Comparison of ENCODE assay signal across 11 cellular contexts in the genomic region with DNA sequence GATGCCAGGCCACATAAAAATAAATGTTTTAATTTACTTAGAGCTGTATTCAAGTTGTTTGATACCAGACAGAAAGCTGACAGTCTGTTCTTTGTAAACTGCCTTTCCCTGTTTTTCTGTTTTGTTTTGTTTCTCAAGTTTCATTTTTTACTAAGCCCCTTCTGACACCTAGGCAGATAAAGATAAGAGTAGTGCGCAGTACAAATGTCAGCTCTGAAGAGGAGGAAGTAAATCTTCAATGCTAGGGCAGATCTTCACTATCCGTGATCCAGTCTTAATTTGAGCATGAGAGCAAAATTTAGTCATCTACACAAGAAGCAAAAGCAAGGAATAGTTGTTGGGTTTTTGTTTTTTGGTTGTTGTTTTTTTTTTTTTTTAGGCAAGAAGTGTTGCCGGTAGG. TPM values are rescaled to one million over a fixed set of nuclear protein-coding genes. Genes with fewer than 3 reads are reported as not detected.
DNase-seq lines count a peak whose midpoint lies in the region; ATAC-seq and TF ChIP-seq lines count a peak whose summit lies in the region.
"Had no signal": no experiment of that assay in that cellular context is flagged by ENCODE, and none has a peak within 500 bp of the region (broad histone marks: within the 10 kb centered on the region; RNA-seq: fewer than 3 reads in every experiment).

No MANE protein-coding gene starts in this region.

- DNase-seq in activated naive CD4-positive, alpha-beta T cell (lab: John Stamatoyannopoulos, UW): no peak
- DNase-seq in WTC11 (ENCODE audit: low spot score): no peak
- DNase-seq in tibial nerve (ENCODE audit: low spot score in 2 of 2): no peak
- no peak for DNase-seq in NCI-H2029 (lab: John Stamatoyannopoulos, UW)
- no peak for DNase-seq in AG08395 (ENCODE audit: low spot score)
- no peak for DNase-seq in AML-193 (lab: John Stamatoyannopoulos, UW)
- DNase-seq: NCI-H1694 had no signal

- H3K36me3 ChIP-seq in iPS-20b (ENCODE audit: insufficient read depth, low read depth, low read length) (no peaks in the 10 kb centered on the region), tibial nerve (peaks cover 0 to 36% (median 0%) of the 10 kb centered on the region in 3 donors)

- CTCF ChIA-PET in WTC11 (lab: Charles Lee): interaction anchor here (1.2 kb wide), 1 partner anchor 402 kb away, joined by 3 read pairs; no protein-coding TSS in a partner anchor

- H3K27me3 ChIP-seq in iPS-20b (ENCODE audit: insufficient read depth, low read length): peaks cover 8% of the 10 kb centered on the region
- H3K27me3 ChIP-seq in tibial nerve: no peaks in the 10 kb centered on the region

- TF ChIP-seq POLR2A in tibial nerve (IDR thresholded peaks at IDR 0.05): no peak

- peak overlapping the region; percentile 26; the same call in 1 of the 2 replicates for H3K4me3 ChIP-seq in iPS-20b (ENCODE audit: low read length)
- H3K4me3 ChIP-seq in tibial nerve: no peak overlapping the region

- 47 to 53% methylated on average over 3 of the region's 3 CpGs for whole genome bisulfite sequencing in tibial nerve, 2 donors

- TF ChIP-seq EP300 in tibial nerve (IDR thresholded peaks at IDR 0.05): no peak

- no peak for ATAC-seq in WTC11
- ATAC-seq: Right ventricle myocardium inferior had no signal

- H3K9me3 ChIP-seq in iPS-20b (ENCODE audit: insufficient read depth, low read depth, low read length) (no peaks in the 10 kb centered on the region), tibial nerve (no peaks in the 10 kb centered on the region)

- H3K36me3 Mint-ChIP-seq in activated naive CD4-positive, alpha-beta T cell treated with anti-CD3 and anti-CD28 coated beads, Interleukin-2, amount 50 U/mL, for 24 hours: peaks cover 1% of the 10 kb centered on the region
- H3K36me3 Mint-ChIP-seq in WTC11: no peaks in the 10 kb centered on the region

- no peak overlapping the region for H3K9ac ChIP-seq in iPS-20b (ENCODE audit: low read depth, low read length)

- no peak overlapping the region for H3K27ac ChIP-seq in iPS-20b (ENCODE audit: low read length)
- peak overlapping the region in 3 of 4 donors; percentile 24 to 94 (median 87) for H3K27ac ChIP-seq in tibial nerve

- no peaks in the 10 kb centered on the region for H3K9me3 Mint-ChIP-seq in activated naive CD4-positive, alpha-beta T cell treated with anti-CD3 and anti-CD28 coated beads, Interleukin-2, amount 50 U/mL, for 24 hours
- no peaks in the 10 kb centered on the region for H3K9me3 Mint-ChIP-seq in WTC11
- H3K9me3 Mint-ChIP-seq: CD14-positive monocyte had no signal

- peak overlapping the region; percentile 17 for H3K4me3 Mint-ChIP-seq in activated naive CD4-positive, alpha-beta T cell treated with anti-CD3 and anti-CD28 coated beads, Interleukin-2, amount 50 U/mL, for 24 hours
- peak overlapping the region; percentile 52; the same call in 1 of the 2 replicates for H3K4me3 Mint-ChIP-seq in WTC11

- POLR2A ChIA-PET in WTC11 (lab: Charles Lee): no interaction called here

- TF ChIP-seq CTCF in WTC11 (IDR thresholded peaks at IDR 0.05): no peak
- TF ChIP-seq CTCF in tibial nerve (IDR thresholded peaks at IDR 0.05): no peak

- peak overlapping the region; percentile 20 for H3K27ac Mint-ChIP-seq in activated naive CD4-positive, alpha-beta T cell treated with anti-CD3 and anti-CD28 coated beads, Interleukin-2, amount 50 U/mL, for 24 hours
- H3K27ac Mint-ChIP-seq in WTC11: peak overlapping the region; percentile 22

- H3K4me1 ChIP-seq in iPS-20b (ENCODE audit: insufficient read depth, low read length) (peaks cover 21% of the 10 kb centered on the region; the same call in 1 of the 2 replicates), tibial nerve (peaks cover 0 to 70% (median 26%) of the 10 kb centered on the region in 4 donors)

- H3K4me1 Mint-ChIP-seq in activated naive CD4-positive, alpha-beta T cell treated with anti-CD3 and anti-CD28 coated beads, Interleukin-2, amount 50 U/mL, for 24 hours: peaks cover 58% of the 10 kb centered on the region
- H3K4me1 Mint-ChIP-seq in WTC11: peaks cover 77% of the 10 kb centered on the region

- H3K27me3 Mint-ChIP-seq in activated naive CD4-positive, alpha-beta T cell treated with anti-CD3 and anti-CD28 coated beads, Interleukin-2, amount 50 U/mL, for 24 hours: no peaks in the 10 kb centered on the region
- peaks cover 4% of the 10 kb centered on the region for H3K27me3 Mint-ChIP-seq in WTC11 (ENCODE audit: low read depth)

TF ChIP-seq in WTC11, 78 proteins besides CTCF, POLR2A, EP300 and RAD21:
- TF ChIP-seq NFATC4 (CRISPR knock-in tag; IDR thresholded peaks at IDR 0.05): no peak
- no peak for TF ChIP-seq PREB (CRISPR knock-in tag; IDR thresholded peaks at IDR 0.05; ENCODE audit: borderline replicate concordance)

RNA-seq across cellular contexts. Expression of gene MTURN, which starts 27.3 kb away (rescaled TPM):
- total RNA-seq in WTC11 (2021): 5.0 to 6.4 TPM (median 5.4 TPM) in 3 replicates
- total RNA-seq in tibial nerve: 100 to 1,000 TPM; 156 to 246 (median 186) TPM

Comparison
In these comparisons a context has a peak if more than half of its experiments do, and no peak if none do; other contexts are left out.
1. RNA of gene MTURN, which starts 27.3 kb away (total RNA-seq): 156 to 246 TPM in tibial nerve; 5.0 to 6.4 TPM in WTC11; every median in the first group is over 10 times any median in the second.